19 cellular contexts compared by ENCODE assay signal in genomic region chr5:127595484-127596368, GRCh38. TPM values are rescaled to one million over a fixed set of nuclear protein-coding genes. Genes with fewer than 3 reads are reported as not detected.
DNase-seq lines count a peak whose midpoint lies in the region; ATAC-seq and TF ChIP-seq lines count a peak whose summit lies in the region.
"Had no signal": no experiment of that assay in that cellular context is flagged by ENCODE, and none has a peak within 500 bp of the region (broad histone marks: within the 10 kb centered on the region; RNA-seq: fewer than 3 reads in every experiment).

No MANE protein-coding gene starts in this region.

- no peaks in the 10 kb centered on the region for H3K36me3 Mint-ChIP-seq in activated CD8-positive, alpha-beta T cell treated with anti-CD3 and anti-CD28 coated beads, Interleukin-2, amount 10 ng/mL, durations not matched to agents 7 days and 5 days (ENCODE audit: low read depth)

- no peak overlapping the region for H3K4me3 Mint-ChIP-seq in stimulated activated naive CD8-positive, alpha-beta T cell treated with anti-CD3 and anti-CD28 coated beads, Interleukin-15, amount 100 ng/mL, for 72 hours
- no peak overlapping the region for H3K4me3 Mint-ChIP-seq in activated CD8-positive, alpha-beta T cell treated with anti-CD3 and anti-CD28 coated beads, Interleukin-2, amount 10 ng/mL, durations not matched to agents 7 days and 5 days

- DNase-seq in stimulated activated naive CD8-positive, alpha-beta T cell treated with anti-CD3 and anti-CD28 coated beads, Interleukin-15, amount 100 ng/mL, for 72 hours = no peak
- no peak for DNase-seq in stimulated activated naive CD8-positive, alpha-beta T cell treated with anti-CD3 and anti-CD28 coated beads, Interleukin-15, Interleukin-2, amounts not matched to agents 100 U/mL and 50 U/mL, for 24 hours
- DNase-seq in NCI-H82 (lab: John Stamatoyannopoulos, UW) (peak; percentile 42), cerebellum (ENCODE audit: low spot score) (peak; percentile 55), retinal pigment epithelial cell (ENCODE audit: low read depth) (peak; percentile 84)
- DNase-seq in stimulated activated CD4-positive, alpha-beta T cell treated with anti-CD3 and anti-CD28 coated beads, Interleukin-12 subunit alpha, Interleukin-12 subunit beta, amount 100 ng/mL, for 4 hours = no peak
- DNase-seq in activated CD8-positive, alpha-beta T cell treated with anti-CD3 and anti-CD28 coated beads, Interleukin-2, amount 10 ng/mL, durations not matched to agents 7 days and 5 days = no peak
- DNase-seq: BE2C, GF-D8, Kasumi-1, NCI-H2227 treated with DMSO at 0.1 percent for 48 hours, NCI-H774, Right ventricle myocardium superior had no signal

- no peak for TF ChIP-seq CTCF in retinal pigment epithelial cell (conservative IDR thresholded peaks at IDR 0.05; ENCODE audit: low read depth, low read length)

- H3K27ac Mint-ChIP-seq in stimulated activated naive CD8-positive, alpha-beta T cell treated with anti-CD3 and anti-CD28 coated beads, Interleukin-15, amount 100 ng/mL, for 72 hours = no peak overlapping the region
- H3K27ac Mint-ChIP-seq in activated CD8-positive, alpha-beta T cell treated with anti-CD3 and anti-CD28 coated beads, Interleukin-2, amount 10 ng/mL, durations not matched to agents 7 days and 5 days = no peak overlapping the region

- no peaks in the 10 kb centered on the region for H3K27me3 Mint-ChIP-seq in stimulated activated naive CD8-positive, alpha-beta T cell treated with anti-CD3 and anti-CD28 coated beads, Interleukin-15, amount 100 ng/mL, for 72 hours
- peaks cover 2% of the 10 kb centered on the region for H3K27me3 Mint-ChIP-seq in activated CD8-positive, alpha-beta T cell treated with anti-CD3 and anti-CD28 coated beads, Interleukin-2, amount 10 ng/mL, durations not matched to agents 7 days and 5 days (ENCODE audit: low read depth)

- ATAC-seq in stimulated activated naive CD8-positive, alpha-beta T cell treated with anti-CD3 and anti-CD28 coated beads, Interleukin-15, amount 100 ng/mL, for 72 hours = peak; percentile 38
- ATAC-seq in stimulated activated naive CD8-positive, alpha-beta T cell treated with anti-CD3 and anti-CD28 coated beads, Interleukin-15, Interleukin-2, amounts not matched to agents 100 U/mL and 50 U/mL, for 24 hours = no peak
- no peak for ATAC-seq in GM21786 (IDR thresholded peaks at IDR 0.05; ENCODE audit: unreplicated experiment)
- ATAC-seq in activated CD8-positive, alpha-beta T cell treated with anti-CD3 and anti-CD28 coated beads, Interleukin-2, amount 10 ng/mL, durations not matched to agents 7 days and 5 days = no peak
- ATAC-seq: A549 had no signal

- H3K4me3 ChIP-seq in retinal pigment epithelial cell (ENCODE audit: low read length) = no peak overlapping the region
- H3K4me3 ChIP-seq: A549 had no signal

- no peaks in the 10 kb centered on the region for H3K9me3 Mint-ChIP-seq in stimulated activated naive CD8-positive, alpha-beta T cell treated with anti-CD3 and anti-CD28 coated beads, Interleukin-15, amount 100 ng/mL, for 72 hours
- H3K9me3 Mint-ChIP-seq in activated CD8-positive, alpha-beta T cell treated with anti-CD3 and anti-CD28 coated beads, Interleukin-2, amount 10 ng/mL, durations not matched to agents 7 days and 5 days (ENCODE audit: insufficient read depth) = no peaks in the 10 kb centered on the region

- POLR2A ChIA-PET in activated CD8-positive, alpha-beta T cell treated with anti-CD3 and anti-CD28 coated beads, Interleukin-2, amount 10 ng/mL, durations not matched to agents 7 days and 5 days (lab: Charles Lee) = no interaction called here

- CTCF ChIA-PET in activated CD8-positive, alpha-beta T cell treated with anti-CD3 and anti-CD28 coated beads, Interleukin-2, amount 10 ng/mL, durations not matched to agents 7 days and 5 days (lab: Charles Lee) = no interaction called here

- H3K4me1 Mint-ChIP-seq in stimulated activated naive CD8-positive, alpha-beta T cell treated with anti-CD3 and anti-CD28 coated beads, Interleukin-15, amount 100 ng/mL, for 72 hours = peaks cover 19% of the 10 kb centered on the region
- peaks cover 7% of the 10 kb centered on the region for H3K4me1 Mint-ChIP-seq in activated CD8-positive, alpha-beta T cell treated with anti-CD3 and anti-CD28 coated beads, Interleukin-2, amount 10 ng/mL, durations not matched to agents 7 days and 5 days (ENCODE audit: low read depth)

RNA-seq across cellular contexts. Expression of gene CTXN3, which starts 53.2 kb away (rescaled TPM):
- total RNA-seq in cerebellum = 2.8 TPM
- not detected for total RNA-seq in activated CD8-positive, alpha-beta T cell treated with anti-CD3 and anti-CD28 coated beads, Interleukin-2, amount 10 ng/mL, durations not matched to agents 7 days and 5 days
- total RNA-seq: Daoy, MCF 10A, Right ventricle myocardium superior, RPMI7951, SK-MEL-5 had no signal

Comparison
In these comparisons a context has a peak if more than half of its experiments do, and no peak if none do; other contexts are left out.
1. DNase-seq: peak in NCI-H82 (single experiment), cerebellum (single experiment) and retinal pigment epithelial cell (single experiment); none in stimulated activated naive CD8-positive, alpha-beta T cell treated with anti-CD3 and anti-CD28 coated beads, Interleukin-15, amount 100 ng/mL, for 72 hours (0 of 2), stimulated activated naive CD8-positive, alpha-beta T cell treated with anti-CD3 and anti-CD28 coated beads, Interleukin-15, Interleukin-2, amounts not matched to agents 100 U/mL and 50 U/mL, for 24 hours (single experiment), stimulated activated CD4-positive, alpha-beta T cell treated with anti-CD3 and anti-CD28 coated beads, Interleukin-12 subunit alpha, Interleukin-12 subunit beta, amount 100 ng/mL, for 4 hours (single experiment) and activated CD8-positive, alpha-beta T cell treated with anti-CD3 and anti-CD28 coated beads, Interleukin-2, amount 10 ng/mL, durations not matched to agents 7 days and 5 days (single experiment).